2 cellular contexts compared by ENCODE assay signal in the genomic region with DNA sequence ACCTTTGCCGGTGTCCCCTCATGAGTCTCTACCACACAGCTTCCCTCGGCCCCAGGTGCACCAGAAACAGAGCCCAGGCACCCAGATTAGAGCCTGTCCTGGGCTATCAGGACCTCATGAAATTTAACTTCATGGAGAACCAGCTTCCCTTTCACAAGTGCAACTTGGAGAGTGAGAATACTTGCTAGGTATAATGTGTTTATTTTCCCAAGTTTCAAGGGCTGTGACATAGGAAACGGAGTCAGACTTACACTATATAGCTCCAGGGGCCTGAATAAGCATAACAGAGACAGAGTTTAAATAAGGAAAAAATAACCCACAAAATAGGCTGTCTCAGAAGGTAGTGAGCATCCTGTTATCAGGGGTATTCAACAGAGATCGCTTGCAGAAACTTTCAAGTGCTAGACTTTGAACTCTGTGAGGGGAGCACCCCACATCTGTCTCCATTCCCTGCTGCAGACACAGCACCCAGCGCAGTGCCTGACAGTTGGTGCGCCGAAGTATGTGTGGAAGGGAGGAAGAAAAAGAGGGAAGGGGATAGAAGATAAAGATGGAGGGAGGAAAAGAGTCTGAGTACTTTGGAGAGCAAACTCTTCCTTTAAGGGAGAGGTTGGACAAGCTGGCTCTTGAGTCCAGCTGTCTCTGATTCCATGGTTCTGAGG.
TF ChIP-seq lines count a peak whose summit lies in the region.

No MANE protein-coding gene starts in this region.

TF ChIP-seq in SK-N-SH, 30 proteins besides CTCF, POLR2A, EP300 and RAD21 (continued from another document):
- TF ChIP-seq USF2 (IDR thresholded peaks at IDR 0.05; ENCODE audit: borderline replicate concordance, low read depth, low read length), result no peak
- no peak for TF ChIP-seq FOXJ3 (CRISPR knock-in tag; IDR thresholded peaks at IDR 0.05)
- no peak for TF ChIP-seq EZH2phosphoT487 (IDR thresholded peaks at IDR 0.05; ENCODE audit: borderline replicate concordance, low read depth)
- TF ChIP-seq POLR2AphosphoS5 (IDR thresholded peaks at IDR 0.05; ENCODE audit: low read depth, low read length), result no peak
- TF ChIP-seq RFX5 (IDR thresholded peaks at IDR 0.05; ENCODE audit: low read length), result no peak

TF ChIP-seq in SK-N-SH treated with all-trans-retinoic acid at 6 μM for 48 hours, 23 proteins besides CTCF, POLR2A, EP300 and RAD21 (continued from another document):
- no peak for TF ChIP-seq CREB5 (CRISPR knock-in tag; IDR thresholded peaks at IDR 0.05; ENCODE audit: low read depth)
TF ChIP-seq in SK-N-SH treated with all-trans-retinoic acid at 6 μM for 48 hours: peak in this region for 0.
